18 cellular contexts compared by ENCODE assay signal in genomic region chr3:143736651-143737050, GRCh38.
DNase-seq lines count a peak whose midpoint lies in the region; ATAC-seq and TF ChIP-seq lines count a peak whose summit lies in the region.
"Had no signal": no experiment of that assay in that cellular context is flagged by ENCODE, and none has a peak within 500 bp of the region (broad histone marks: within the 10 kb centered on the region; RNA-seq: fewer than 3 reads in every experiment).

No MANE protein-coding gene starts in this region.

- no peak for TF ChIP-seq POLR2A in lower leg skin (IDR thresholded peaks at IDR 0.05)

- no peaks in the 10 kb centered on the region for H3K9me3 ChIP-seq in endocrine pancreas (ENCODE audit: control insufficient read depth, low read length)
- H3K9me3 ChIP-seq: BE2C, Peyer's patch had no signal

- no peak for ATAC-seq in GM18873 (IDR thresholded peaks at IDR 0.05; ENCODE audit: low FRiP score, unreplicated experiment)
- ATAC-seq in GM21737 (IDR thresholded peaks at IDR 0.05; ENCODE audit: unreplicated experiment) = no peak
- ATAC-seq: left ventricle myocardium superior had no signal

- no peak for TF ChIP-seq CTCF in lower leg skin (IDR thresholded peaks at IDR 0.05)

- no peaks in the 10 kb centered on the region for H3K36me3 ChIP-seq in endocrine pancreas (ENCODE audit: control insufficient read depth, insufficient read depth, low read length)
- H3K36me3 ChIP-seq: BE2C, Peyer's patch had no signal

- peaks cover 38% of the 10 kb centered on the region for H3K4me1 ChIP-seq in endocrine pancreas (ENCODE audit: control insufficient read depth, insufficient read depth, low read length)
- H3K4me1 ChIP-seq: Peyer's patch had no signal

- intact Hi-C loops in lower leg skin (cut with DNase I; ENCODE audit: low total_unique reads) = no loop called here

- H3K4me3 ChIP-seq in endocrine pancreas (ENCODE audit: control insufficient read depth, insufficient read depth, low read length) (peak overlapping the region; percentile 44), lower leg skin (ENCODE audit: low read depth, poor library complexity, severe bottlenecking) (no peak overlapping the region)
- H3K4me3 ChIP-seq: Peyer's patch had no signal

- DNase-seq in AG20443 (ENCODE audit: low spot score) (peak; percentile 22), NCI-H69 (lab: John Stamatoyannopoulos, UW) (peak; percentile 33), kidney glomerular epithelial cell (lab: John Stamatoyannopoulos, UW) (peak; percentile 23), lower leg skin (ENCODE audit: low spot score in 2 of 2) (no peak)
- DNase-seq: activated CD4-positive, alpha-beta T cell treated with anti-CD3 and anti-CD28 coated beads, Interleukin-2, amount 50 U/mL, for 48 hours; activated naive CD4-positive, alpha-beta T cell treated with anti-CD3 and anti-CD28 coated beads, Interleukin-2, amount 50 U/mL, for 16 hours; activated T-cell treated with anti-CD3 and anti-CD28 coated beads, Interleukin-2, amount 50 U/mL, for 1 hour; BE2C; GF-D8; left ventricle myocardium superior; MV-4-11; NCI-H526 treated with DMSO at 0.1 percent for 48 hours; Peyer's patch; stimulated activated CD4-positive, alpha-beta T cell treated with anti-CD3 and anti-CD28 coated beads, Interleukin-2, amount 100 ng/mL, for 48 hours; SW 1271 had no signal

- no peak overlapping the region for H3K9ac ChIP-seq in endocrine pancreas (ENCODE audit: control insufficient read depth, insufficient read depth, low read length)

- WGBS in lower leg skin, 2 donors = 71 to 84% methylated on average over 2 of the region's 2 CpGs

- H3K27me3 ChIP-seq in endocrine pancreas (ENCODE audit: control insufficient read depth, insufficient read depth, low read length) = no peaks in the 10 kb centered on the region
- H3K27me3 ChIP-seq: BE2C, Peyer's patch had no signal

Comparison
In these comparisons a context has a peak if more than half of its experiments do, and no peak if none do; other contexts are left out.
1. DNase-seq: peak in AG20443 (single experiment), NCI-H69 (single experiment) and kidney glomerular epithelial cell (single experiment); none in lower leg skin (0 of 2).